Comparison of ENCODE assay signal across 24 cellular contexts in the genomic region with DNA sequence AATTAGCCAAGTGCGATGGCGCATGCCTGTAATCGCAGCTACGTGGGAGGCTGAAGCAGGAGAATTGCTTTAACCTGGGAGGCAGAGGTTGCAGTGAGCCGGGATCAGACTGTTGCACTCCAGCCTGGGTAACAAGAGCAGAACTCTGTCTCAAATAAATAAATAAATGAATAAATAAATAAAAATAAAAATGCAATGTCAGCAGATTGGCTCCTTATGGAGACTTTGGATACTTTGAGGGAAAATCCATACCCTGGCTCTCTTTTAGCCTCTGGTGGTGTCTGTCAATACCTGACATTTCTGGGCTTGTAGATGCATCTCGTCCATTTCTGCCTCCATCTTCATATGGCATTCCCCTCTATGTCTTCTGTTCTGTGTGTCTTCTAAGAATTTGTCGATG.
DNase-seq lines count a peak whose midpoint lies in the region; ATAC-seq, FAIRE-seq and TF ChIP-seq lines count a peak whose summit lies in the region.
"Had no signal": no experiment of that assay in that cellular context is flagged by ENCODE, and none has a peak within 500 bp of the region (broad histone marks: within the 10 kb centered on the region; RNA-seq: fewer than 3 reads in every experiment).

No MANE protein-coding gene starts in this region.

- H2BK12ac ChIP-seq in H1 (ENCODE audit: low read depth, low read length) (no peak overlapping the region), mesenchymal stem cell (ENCODE audit: low read length in 2 of 2) (no peak overlapping the region)

- H3K79me2 ChIP-seq in H1 (ENCODE audit: control insufficient read depth in 1 of 2, insufficient read depth in 2 of 2, low read length in 2 of 2) = no peaks in the 10 kb centered on the region

- no TSS peak for BruUV-seq in IMR-90 (replicated peaks; lab: Mats Ljungman, UMichigan)

- H3K27me3 ChIP-seq in IMR-90 (ENCODE audit: control insufficient read depth, insufficient read depth, low read length) (no peaks in the 10 kb centered on the region), H1 (replicated peaks in 1 of 4; ENCODE audit: control insufficient read depth in 3 of 4, extremely low read depth in 1 of 4, insufficient read depth in 3 of 4, low read length in 3 of 4) (no peaks in the 10 kb centered on the region), mesenchymal stem cell (ENCODE audit: control insufficient read depth in 1 of 2, insufficient read depth in 1 of 2, low read length in 2 of 2) (no peaks in the 10 kb centered on the region)
- H3K27me3 ChIP-seq: BLaER1 treated with 17β-estradiol and CSF1 and Interleukin-3, amounts not matched to agents 10 nM and 100 nM had no signal

- whole genome bisulfite sequencing in A549 (ENCODE audit: missing lambda C conversion rate) = 53% methylated on average over 7 of the region's 7 CpGs
- WGBS in IMR-90 (ENCODE audit: extremely low coverage in 2 of 2, insufficient read length in 1 of 2), 2 experiments = no CpG with 5 or more reads among the region's 7 CpGs
- 96% methylated on average over 7 of the region's 7 CpGs; no CpG with 5 or more reads in 1 of the 2 experiments for WGBS in H1 (ENCODE audit: extremely low coverage in 1 of 2, insufficient coverage in 1 of 2, insufficient read length in 1 of 2, insufficient replicate concordance in 2 of 2, low coverage in 1 of 2, low lambda C conversion rate in 2 of 2, missing lambda C conversion rate in 1 of 2), 2 experiments
- WGBS in mesenchymal stem cell = 88% methylated on average over 6 of the region's 7 CpGs

- H4K8ac ChIP-seq in IMR-90 (ENCODE audit: low read depth in 2 of 2, low read length in 2 of 2) = no peak overlapping the region
- no peak overlapping the region for H4K8ac ChIP-seq in H1 (ENCODE audit: extremely low read depth, insufficient read depth, low read length)
- no peak overlapping the region for H4K8ac ChIP-seq in mesenchymal stem cell (ENCODE audit: low read length)

- ATAC-seq in A549 (no peak), IMR-90 (ENCODE audit: low read depth) (no peak), GM18498 (IDR thresholded peaks at IDR 0.05; ENCODE audit: unreplicated experiment) (no peak)
- ATAC-seq: GM12878 had no signal

- H3K9me3 ChIP-seq in A549 (no peaks in the 10 kb centered on the region), IMR-90 (ENCODE audit: control insufficient read depth, insufficient read depth, low read length) (peaks cover 10% of the 10 kb centered on the region; the same call in 1 of the 2 replicates), H1 (ENCODE audit: insufficient read depth in 2 of 2, low read depth in 1 of 2, low read length in 1 of 2) (no peaks in the 10 kb centered on the region), mesenchymal stem cell (ENCODE audit: control insufficient read depth, low read length) (no peaks in the 10 kb centered on the region)
- H3K9me3 ChIP-seq: BLaER1 treated with 17β-estradiol and CSF1 and Interleukin-3, amounts not matched to agents 10 nM and 100 nM had no signal

- POLR2A ChIA-PET in A549 (lab: Yijun Ruan, JAX) (no interaction called here), IMR-90 (lab: Charles Lee; ENCODE audit: unreplicated experiment) (no interaction called here), H1 (lab: Charles Lee; ENCODE audit: partially characterized antibody) (no interaction called here)

- no peak for TF ChIP-seq EP300 in A549 (IDR thresholded peaks at IDR 0.05)
- no peak for TF ChIP-seq EP300 in H1 (IDR thresholded peaks at IDR 0.05; ENCODE audit: borderline replicate concordance in 1 of 2, low read depth in 2 of 2, low read length in 2 of 2)

- H3K36me3 ChIP-seq in IMR-90 (ENCODE audit: control insufficient read depth, insufficient read depth, low read length) = no peaks in the 10 kb centered on the region
- no peaks in the 10 kb centered on the region for H3K36me3 ChIP-seq in H1 (ENCODE audit: control insufficient read depth in 2 of 4, insufficient read depth in 4 of 4, low read length in 3 of 4)
- no peaks in the 10 kb centered on the region for H3K36me3 ChIP-seq in mesenchymal stem cell (ENCODE audit: control insufficient read depth in 1 of 2, insufficient read depth in 2 of 2, low read depth in 1 of 2, low read length in 2 of 2)
- H3K36me3 ChIP-seq: BLaER1 treated with 17β-estradiol and CSF1 and Interleukin-3, amounts not matched to agents 10 nM and 100 nM had no signal

- no peaks in the 10 kb centered on the region for H4K20me1 ChIP-seq in IMR-90 (ENCODE audit: insufficient read depth, low read length)
- H4K20me1 ChIP-seq in H1 (replicated peaks in 1 of 2; ENCODE audit: control insufficient read depth in 1 of 2, insufficient read depth in 2 of 2, low read length in 2 of 2) = no peaks in the 10 kb centered on the region
- H4K20me1 ChIP-seq: BLaER1 treated with 17β-estradiol and CSF1 and Interleukin-3, amounts not matched to agents 10 nM and 100 nM had no signal

- H3K23ac ChIP-seq in IMR-90 (ENCODE audit: low read depth, low read length) (no peak overlapping the region), H1 (ENCODE audit: insufficient read length) (no peak overlapping the region), mesenchymal stem cell (ENCODE audit: low read length in 2 of 2) (no peak overlapping the region)

- no peak overlapping the region for H2AFZ ChIP-seq in IMR-90 (replicated peaks; ENCODE audit: low read length, poor library complexity)
- H2AFZ ChIP-seq in H1 (ENCODE audit: low read length) = no peak overlapping the region
- H2AFZ ChIP-seq in mesenchymal stem cell (ENCODE audit: low read depth, low read length) = no peak overlapping the region

- H2BK20ac ChIP-seq in IMR-90 (ENCODE audit: low read depth, low read length) = no peak overlapping the region
- H2BK20ac ChIP-seq in H1 (ENCODE audit: low read length) = no peak overlapping the region

- intact Hi-C loops in IMR-90 (cut with micrococcal nuclease) = no loop called here

- H3K18ac ChIP-seq in IMR-90 (ENCODE audit: low read depth, low read length) = no peak overlapping the region
- H3K18ac ChIP-seq in H1 (ENCODE audit: extremely low read depth, low read length) = no peak overlapping the region
- no peak overlapping the region for H3K18ac ChIP-seq in mesenchymal stem cell (ENCODE audit: low read depth in 1 of 2, low read length in 2 of 2)

- H4K5ac ChIP-seq in IMR-90 (ENCODE audit: low read depth, low read length) (no peak overlapping the region), H1 (ENCODE audit: insufficient read length, low read depth, low read length) (no peak overlapping the region)

- H3K79me1 ChIP-seq in IMR-90 (ENCODE audit: low read depth in 1 of 2, low read length in 2 of 2) (no peaks in the 10 kb centered on the region), H1 (ENCODE audit: low read depth, low read length) (no peaks in the 10 kb centered on the region), mesenchymal stem cell (replicated peaks; ENCODE audit: low read length, poor library complexity, severe bottlenecking) (no peaks in the 10 kb centered on the region)

- H3K4ac ChIP-seq in IMR-90 (ENCODE audit: low read depth, low read length) (no peak overlapping the region), H1 (replicated peaks; ENCODE audit: insufficient read length, low read depth, low read length) (no peak overlapping the region), mesenchymal stem cell (ENCODE audit: low read depth in 1 of 2, low read length in 2 of 2) (no peak overlapping the region)

- no peak for FAIRE-seq in A549 (lab: Jason Lieb, UNC)
- FAIRE-seq in H1 (lab: Jason Lieb, UNC) = no peak
- FAIRE-seq: A204.1, GM12878, GM12892, GM19239 had no signal

- H2BK5ac ChIP-seq in IMR-90 (ENCODE audit: low read depth, low read length, poor library complexity, severe bottlenecking) (no peak overlapping the region), H1 (ENCODE audit: low read depth, low read length) (no peak overlapping the region), mesenchymal stem cell (ENCODE audit: low read depth, low read length, poor library complexity, severe bottlenecking) (no peak overlapping the region)

- no peak overlapping the region for H2AK9ac ChIP-seq in IMR-90 (replicated peaks; ENCODE audit: low read depth, low read length, poor library complexity)

- H3K27ac ChIP-seq in A549 (no peak overlapping the region), IMR-90 (ENCODE audit: insufficient read depth, low read length) (no peak overlapping the region), H1 (ENCODE audit: low read depth, low read length) (no peak overlapping the region), mesenchymal stem cell (ENCODE audit: low read length, poor library complexity, severe bottlenecking) (no peak overlapping the region)
- H3K27ac ChIP-seq: BLaER1 treated with 17β-estradiol and CSF1 and Interleukin-3, amounts not matched to agents 10 nM and 100 nM; C4-2B had no signal

- H3K56ac ChIP-seq in IMR-90 (ENCODE audit: extremely low read depth, insufficient read depth, low read length) (no peak overlapping the region), H1 (replicated peaks; ENCODE audit: insufficient read length, low read depth, low read length) (no peak overlapping the region)

- H3K4me1 ChIP-seq in A549 (no peaks in the 10 kb centered on the region), IMR-90 (ENCODE audit: control insufficient read depth, insufficient read depth, low read length) (no peaks in the 10 kb centered on the region), H1 (replicated peaks in 1 of 4; ENCODE audit: control insufficient read depth in 3 of 4, insufficient read depth in 4 of 4, low read length in 3 of 4) (no peaks in the 10 kb centered on the region; a peak in 1 of 7 replicates), mesenchymal stem cell (ENCODE audit: control insufficient read depth, insufficient read depth, low read depth, low read length) (no peaks in the 10 kb centered on the region)
- H3K4me1 ChIP-seq: BLaER1 treated with 17β-estradiol and CSF1 and Interleukin-3, amounts not matched to agents 10 nM and 100 nM had no signal

- in situ Hi-C loops in IMR-90 (cut with MboI; ENCODE audit: low sequenced_read_pairs) = no loop called here

- no peaks in the 10 kb centered on the region for H3K23me2 ChIP-seq in H1 (ENCODE audit: low read depth, low read length)

- H2BK120ac ChIP-seq in IMR-90 (ENCODE audit: low read depth, low read length) (no peak overlapping the region), H1 (replicated peaks; ENCODE audit: low read depth, low read length) (no peak overlapping the region), mesenchymal stem cell (ENCODE audit: low read depth, low read length) (no peak overlapping the region)

- TF ChIP-seq RAD21 in A549 (conservative IDR thresholded peaks at IDR 0.05 in 1 of 2, IDR thresholded peaks at IDR 0.05 in 1 of 2) (no peak), IMR-90 (IDR thresholded peaks at IDR 0.05; ENCODE audit: low read length) (no peak), H1 (IDR thresholded peaks at IDR 0.05 in 1 of 2, conservative IDR thresholded peaks at IDR 0.05 in 1 of 2; ENCODE audit: low read depth in 2 of 2, low read length in 2 of 2) (no peak)

- H3K4me2 ChIP-seq in A549 (no peak overlapping the region), IMR-90 (ENCODE audit: low read depth, low read length) (no peak overlapping the region), H1 (ENCODE audit: insufficient read depth in 1 of 2, low read depth in 2 of 2, low read length in 2 of 2) (no peak overlapping the region), mesenchymal stem cell (ENCODE audit: low read length, poor library complexity, severe bottlenecking) (no peak overlapping the region)
- H3K4me2 ChIP-seq: BLaER1 treated with 17β-estradiol and CSF1 and Interleukin-3, amounts not matched to agents 10 nM and 100 nM had no signal

- H4K91ac ChIP-seq in IMR-90 (ENCODE audit: insufficient read depth, low read depth, low read length) = no peak overlapping the region
- H4K91ac ChIP-seq in H1 (replicated peaks; ENCODE audit: insufficient read length, low read length) = no peak overlapping the region
- H4K91ac ChIP-seq in mesenchymal stem cell (ENCODE audit: low read length) = no peak overlapping the region

- dilution Hi-C loops in IMR-90 (cut with HindIII; ENCODE audit: low sequenced_read_pairs, unreplicated experiment) = no loop called here

- H3K14ac ChIP-seq in IMR-90 (replicated peaks; ENCODE audit: low read depth, low read length) (no peak overlapping the region), H1 (ENCODE audit: insufficient read length) (no peak overlapping the region), mesenchymal stem cell (ENCODE audit: low read length in 2 of 2) (no peak overlapping the region)

- CTCF ChIA-PET in A549 (lab: Yijun Ruan, JAX) = no interaction called here
- CTCF ChIA-PET in IMR-90 (lab: Yijun Ruan, JAX) = no interaction called here
- CTCF ChIA-PET in H1 (lab: Charles Lee; ENCODE audit: partially characterized antibody) = no interaction called here

- no peaks in the 10 kb centered on the region for H3K9me1 ChIP-seq in IMR-90 (ENCODE audit: insufficient read depth, low read length)

- H2AK5ac ChIP-seq in IMR-90 (ENCODE audit: low read depth, low read length) (no peak overlapping the region), H1 (ENCODE audit: low read depth, low read length) (no peak overlapping the region), mesenchymal stem cell (ENCODE audit: low read length, severe bottlenecking) (no peak overlapping the region)

- H2BK15ac ChIP-seq in IMR-90 (ENCODE audit: low read depth, low read length) (no peak overlapping the region), H1 (ENCODE audit: low read length) (no peak overlapping the region), mesenchymal stem cell (ENCODE audit: low read depth, poor library complexity, severe bottlenecking) (no peak overlapping the region)

- DNase-seq in A549 (ENCODE audit: low read depth in 1 of 2, low spot score in 1 of 2) (no peak), IMR-90 (no peak), H1 (ENCODE audit: low read depth in 1 of 2, low spot score in 2 of 2) (no peak), hippocampal formation (lab: John Stamatoyannopoulos, UW) (no peak), mesenchymal stem cell (no peak)
- DNase-seq: 8988T; AML-193; CD4-positive, alpha-beta T cell; CD8-positive, alpha-beta memory T cell; COR-L47; DMS 273 treated with DMSO at 0.1 percent for 48 hours; DMS153; DMS53; DMS79; DND-41; EL; GDM1 had no signal

- no peak overlapping the region for H3K4me3 ChIP-seq in A549
- H3K4me3 ChIP-seq in IMR-90 (ENCODE audit: insufficient read depth, low read depth, low read length) = no peak overlapping the region
- no peak overlapping the region for H3K4me3 ChIP-seq in H1 (ENCODE audit: extremely low read depth in 1 of 4, insufficient read depth in 2 of 4, low read depth in 3 of 4, low read length in 4 of 4)
- H3K4me3 ChIP-seq in mesenchymal stem cell (ENCODE audit: insufficient read depth in 1 of 2, low read depth in 1 of 2, low read length in 2 of 2) = no peak overlapping the region
- H3K4me3 ChIP-seq: BLaER1 treated with 17β-estradiol and CSF1 and Interleukin-3, amounts not matched to agents 10 nM and 100 nM; GM12878 had no signal

- TF ChIP-seq POLR2A in A549 (IDR thresholded peaks at IDR 0.05; ENCODE audit: low read length) = no peak
- TF ChIP-seq POLR2A in IMR-90 (IDR thresholded peaks at IDR 0.05; ENCODE audit: low read depth, low read length) = no peak
- no peak for TF ChIP-seq POLR2A in H1 (IDR thresholded peaks at IDR 0.05; ENCODE audit: control extremely low read depth in 1 of 2, low read depth in 2 of 2, low read length in 2 of 2)

- TF ChIP-seq CTCF in A549 (IDR thresholded peaks at IDR 0.05) (no peak), IMR-90 (conservative IDR thresholded peaks at IDR 0.05; ENCODE audit: low read depth, low read length) (no peak), H1 (IDR thresholded peaks at IDR 0.05; ENCODE audit: control extremely low read depth in 1 of 3, insufficient read depth in 1 of 3, low read depth in 1 of 3, low read length in 3 of 3) (no peak)

- H3K9ac ChIP-seq in IMR-90 (ENCODE audit: low read depth, low read length) = no peak overlapping the region
- no peak overlapping the region for H3K9ac ChIP-seq in H1 (replicated peaks in 1 of 4; ENCODE audit: extremely low read depth in 1 of 4, low read depth in 3 of 4, low read length in 3 of 4)
- no peak overlapping the region for H3K9ac ChIP-seq in mesenchymal stem cell (ENCODE audit: low read length)
- H3K9ac ChIP-seq: BLaER1 treated with 17β-estradiol and CSF1 and Interleukin-3, amounts not matched to agents 10 nM and 100 nM had no signal

Comparison
In these comparisons a context has a peak if more than half of its experiments do, and no peak if none do; other contexts are left out.
1. Of the 18 proteins assayed by ChIP-seq in both H1 and A549: peak only in H1: none; only in A549: none; in both: MAFK; in neither: 17.